8 cellular contexts compared by ENCODE assay signal in the genomic region with DNA sequence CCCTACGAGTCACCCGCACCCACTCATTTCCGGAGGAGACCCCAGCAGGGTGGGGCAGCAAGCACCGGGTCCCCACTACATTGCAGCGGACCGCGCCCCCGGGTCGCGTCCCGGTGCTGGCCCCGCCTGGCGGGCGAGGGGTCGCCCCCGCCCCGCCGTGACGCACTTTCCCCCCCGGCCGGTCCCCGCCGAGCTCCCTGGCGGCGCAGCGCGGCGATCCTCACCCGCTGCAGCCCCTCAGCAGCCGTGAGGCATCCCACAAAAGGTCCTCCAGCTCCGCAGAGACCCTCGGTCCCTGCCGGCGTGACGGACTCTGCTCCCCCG.
DNase-seq lines count a peak whose midpoint lies in the region; ATAC-seq and TF ChIP-seq lines count a peak whose summit lies in the region.

No MANE protein-coding gene starts in this region.

- DNase-seq in BJ (ENCODE audit: low read depth) (no peak), germinal center (ENCODE audit: low spot score) (peak; percentile 51), osteocyte (ENCODE audit: extremely low spot score, unreplicated experiment) (no peak), erythroblast (lab: John Stamatoyannopoulos, UW) (no peak), SHP77 treated with DMSO at 0.1 percent for 48 hours (lab: John Stamatoyannopoulos, UW) (no peak)
- peak; percentile 40 for DNase-seq in activated T-cell treated with anti-CD3 and anti-CD28 coated beads, Interleukin-2, amount 50 U/mL, for 1 hour

- H3K4me3 ChIP-seq in BJ (ENCODE audit: low read depth, low read length), result peak overlapping the region; percentile 62

- no peaks in the 10 kb centered on the region for H3K9me3 Mint-ChIP-seq in osteocyte (ENCODE audit: unreplicated experiment)

- POLR2A ChIA-PET in BJ (lab: Charles Lee), result interaction anchor here (0.7 kb wide), 1 partner anchor 91 kb away, joined by 3 read pairs; no protein-coding TSS in a partner anchor

- ATAC-seq in GM19397 (IDR thresholded peaks at IDR 0.05; ENCODE audit: unreplicated experiment), result peak; percentile 25
- peak; percentile 35 for ATAC-seq in HG03432 (IDR thresholded peaks at IDR 0.05; ENCODE audit: unreplicated experiment)

- H3K36me3 Mint-ChIP-seq in osteocyte (ENCODE audit: unreplicated experiment), result no peaks in the 10 kb centered on the region

- H3K27me3 Mint-ChIP-seq in osteocyte (ENCODE audit: unreplicated experiment), result peaks cover 29% of the 10 kb centered on the region

- no peak overlapping the region for H3K27ac Mint-ChIP-seq in osteocyte (ENCODE audit: unreplicated experiment)

- TF ChIP-seq POLR2A in erythroblast (IDR thresholded peaks at IDR 0.05; ENCODE audit: low read length), result no peak

- peaks cover 28% of the 10 kb centered on the region for H3K4me1 Mint-ChIP-seq in osteocyte (ENCODE audit: unreplicated experiment)

- H3K27me3 ChIP-seq in BJ (ENCODE audit: control insufficient read depth, insufficient read depth, low read length), result no peaks in the 10 kb centered on the region

- H3K36me3 ChIP-seq in BJ (ENCODE audit: control insufficient read depth, insufficient read depth, low read length), result no peaks in the 10 kb centered on the region

- CTCF ChIA-PET in BJ (lab: Yijun Ruan, JAX), result interaction anchor here (0.6 to 5.2 kb wide), 43 partner anchors 8 to 855 kb away, joined by 3 to 51 read pairs (median 4); no protein-coding TSS in a partner anchor

- H3K4me3 Mint-ChIP-seq in osteocyte (ENCODE audit: unreplicated experiment), result peak overlapping the region; percentile 86

- TF ChIP-seq CTCF in BJ (IDR thresholded peaks at IDR 0.05; ENCODE audit: insufficient read depth, low read depth, low read length) (no peak), osteocyte (IDR thresholded peaks at IDR 0.05) (no peak)

Comparison
In these comparisons a context has a peak if more than half of its experiments do, and no peak if none do; other contexts are left out.
1. DNase-seq: peak in activated T-cell treated with anti-CD3 and anti-CD28 coated beads, Interleukin-2, amount 50 U/mL, for 1 hour (single experiment) and germinal center (single experiment); none in BJ (single experiment), osteocyte (single experiment), erythroblast (0 of 2) and SHP77 treated with DMSO at 0.1 percent for 48 hours (single experiment).